In the genomic region with DNA sequence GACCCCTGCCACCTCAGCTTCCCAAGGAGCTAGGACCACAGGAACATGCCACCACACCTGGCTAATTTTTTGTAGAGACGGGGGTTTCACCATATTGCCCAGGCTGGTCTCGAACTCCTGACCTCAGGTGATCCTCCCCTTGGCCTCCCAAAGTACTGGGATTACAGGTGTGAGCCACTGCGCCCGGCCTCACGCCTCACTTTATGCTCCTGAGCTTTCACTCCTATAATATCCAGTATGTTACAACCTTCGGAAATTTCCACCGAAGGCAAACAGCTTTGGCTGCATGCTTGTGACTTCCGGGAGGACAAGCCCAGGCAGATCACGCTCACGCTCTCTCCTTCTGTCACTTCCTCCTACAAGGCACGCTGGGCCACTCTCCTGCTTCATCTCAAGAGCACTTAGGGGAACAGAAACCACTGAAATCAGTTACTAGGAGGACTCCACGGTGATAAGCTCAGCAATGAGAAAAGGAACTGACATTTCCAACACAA, we compare ENCODE assay signal across 1 cellular context.
TF ChIP-seq lines count a peak whose summit lies in the region.

No MANE protein-coding gene starts in this region.

TF ChIP-seq in H1, 55 proteins besides CTCF, POLR2A, EP300 and RAD21:
- no peak for TF ChIP-seq PHF8 (conservative IDR thresholded peaks at IDR 0.05; ENCODE audit: low read depth, low read length)
- TF ChIP-seq, protein P1, sequence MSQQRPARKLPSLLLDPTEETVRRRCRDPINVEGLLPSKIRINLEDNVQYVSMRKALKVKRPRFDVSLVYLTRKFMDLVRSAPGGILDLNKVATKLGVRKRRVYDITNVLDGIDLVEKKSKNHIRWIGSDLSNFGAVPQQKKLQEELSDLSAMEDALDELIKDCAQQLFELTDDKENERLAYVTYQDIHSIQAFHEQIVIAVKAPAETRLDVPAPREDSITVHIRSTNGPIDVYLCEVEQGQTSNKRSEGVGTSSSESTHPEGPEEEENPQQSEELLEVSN (IDR thresholded peaks at IDR 0.05) = no peak
- no peak for TF ChIP-seq SP4 (IDR thresholded peaks at IDR 0.05; ENCODE audit: low read length)
- TF ChIP-seq TEAD4 (IDR thresholded peaks at IDR 0.05; ENCODE audit: low read depth, low read length) = no peak
- no peak for TF ChIP-seq TAF1 (IDR thresholded peaks at IDR 0.05; ENCODE audit: low read depth, low read length)
- TF ChIP-seq BRCA1 (IDR thresholded peaks at IDR 0.05; ENCODE audit: low read depth, low read length) = no peak
- no peak for TF ChIP-seq TAF7 (optimal IDR thresholded peaks at IDR 0.05; ENCODE audit: borderline replicate concordance, low read depth, low read length)
- TF ChIP-seq EZH2 (IDR thresholded peaks at IDR 0.05; ENCODE audit: low read depth, low read length, severe bottlenecking) = no peak
- no peak for TF ChIP-seq BCL11A (IDR thresholded peaks at IDR 0.05; ENCODE audit: low read depth in 2 of 2, low read length in 2 of 2)
- TF ChIP-seq ATF2 (IDR thresholded peaks at IDR 0.05; ENCODE audit: low read length) = no peak
- TF ChIP-seq SIRT6 (IDR thresholded peaks at IDR 0.05; ENCODE audit: low read length) = no peak
- no peak for TF ChIP-seq POU5F1 (IDR thresholded peaks at IDR 0.05; ENCODE audit: low read depth, low read length)
- TF ChIP-seq RNF2 (IDR thresholded peaks at IDR 0.05; ENCODE audit: borderline replicate concordance, low read depth, low read length, missing control alignments, poor library complexity, severe bottlenecking) = no peak
- TF ChIP-seq KDM1A (IDR thresholded peaks at IDR 0.05; ENCODE audit: borderline replicate concordance, low read length) = no peak
- TF ChIP-seq SUZ12 (IDR thresholded peaks at IDR 0.05; ENCODE audit: low read length) = no peak
- no peak for TF ChIP-seq CBX8 (IDR thresholded peaks at IDR 0.05; ENCODE audit: borderline replicate concordance, low read depth, low read length)
- TF ChIP-seq GABPA (IDR thresholded peaks at IDR 0.05; ENCODE audit: borderline replicate concordance, insufficient read depth, low read length) = no peak
- TF ChIP-seq SRF (IDR thresholded peaks at IDR 0.05; ENCODE audit: low read depth, low read length) = no peak
